Comparison of ENCODE assay signal across 29 cellular contexts in genomic region chr2:164039270-164039669, GRCh38.
"Had no signal": no experiment of that assay in that cellular context is flagged by ENCODE, and none has a peak within 500 bp of the region (broad histone marks: within the 10 kb centered on the region; RNA-seq: fewer than 3 reads in every experiment).

No MANE protein-coding gene starts in this region.

- H3K36me3 ChIP-seq: ascending aorta, gastroesophageal sphincter had no signal

- H3K9me3 Mint-ChIP-seq: activated CD4-positive, alpha-beta T cell treated with anti-CD3 and anti-CD28 coated beads, Interleukin-2, amount 10 ng/mL, durations not matched to agents 7 days and 5 days; activated naive CD4-positive, alpha-beta T cell treated with anti-CD3 and anti-CD28 coated beads, Interleukin-2, amount 10 ng/mL, durations not matched to agents 7 days and 5 days had no signal

- H3K27me3 Mint-ChIP-seq: activated CD4-positive, alpha-beta memory T cell treated with anti-CD3 and anti-CD28 coated beads, Interleukin-2, amount 10 ng/mL, durations not matched to agents 7 days and 5 days; activated CD4-positive, alpha-beta T cell treated with anti-CD3 and anti-CD28 coated beads, Interleukin-2, amount 10 ng/mL, durations not matched to agents 7 days and 5 days; activated naive CD4-positive, alpha-beta T cell treated with anti-CD3 and anti-CD28 coated beads, Interleukin-2, amount 10 ng/mL, durations not matched to agents 7 days and 5 days; activated naive CD8-positive, alpha-beta T cell treated with anti-CD3 and anti-CD28 coated beads, Interleukin-2, amount 10 ng/mL, durations not matched to agents 7 days and 5 days; activated T-cell treated with anti-CD3 and anti-CD28 coated beads, Interleukin-2, amount 50 U/mL, for 24 hours; effector memory CD8-positive, alpha-beta T cell had no signal

- H3K9me3 ChIP-seq: body of pancreas had no signal

- FAIRE-seq: colon had no signal

- H3K27ac ChIP-seq: ascending aorta, body of pancreas, esophagus muscularis mucosa, gastroesophageal sphincter, VCaP had no signal

- H3K27ac Mint-ChIP-seq: activated CD4-positive, alpha-beta memory T cell treated with anti-CD3 and anti-CD28 coated beads, Interleukin-2, amount 10 ng/mL, durations not matched to agents 7 days and 5 days; activated CD4-positive, alpha-beta T cell treated with anti-CD3 and anti-CD28 coated beads, Interleukin-2, amount 10 ng/mL, durations not matched to agents 7 days and 5 days; activated naive CD4-positive, alpha-beta T cell treated with anti-CD3 and anti-CD28 coated beads, Interleukin-2, amount 10 ng/mL, durations not matched to agents 7 days and 5 days; activated naive CD4-positive, alpha-beta T cell treated with anti-CD3 and anti-CD28 coated beads, Interleukin-2, amount 50 U/mL, for 72 hours; activated naive CD8-positive, alpha-beta T cell treated with anti-CD3 and anti-CD28 coated beads, Interleukin-2, amount 10 ng/mL, durations not matched to agents 7 days and 5 days; activated T-cell treated with anti-CD3 and anti-CD28 coated beads, Interleukin-2, amount 50 U/mL, for 24 hours; activated T-cell treated with anti-CD3 and anti-CD28 coated beads, Interleukin-2, amount 50 U/mL, for 72 hours; effector memory CD8-positive, alpha-beta T cell; WTC11 had no signal

- H3K4me3 ChIP-seq: ascending aorta, body of pancreas, esophagus muscularis mucosa, gastroesophageal sphincter had no signal

- H3K4me1 ChIP-seq: ascending aorta, body of pancreas, esophagus muscularis mucosa, gastroesophageal sphincter had no signal

- H3K4me3 Mint-ChIP-seq: activated CD4-positive, alpha-beta memory T cell treated with anti-CD3 and anti-CD28 coated beads, Interleukin-2, amount 10 ng/mL, durations not matched to agents 7 days and 5 days; activated CD4-positive, alpha-beta T cell treated with anti-CD3 and anti-CD28 coated beads, Interleukin-2, amount 10 ng/mL, durations not matched to agents 7 days and 5 days; activated naive CD4-positive, alpha-beta T cell treated with anti-CD3 and anti-CD28 coated beads, Interleukin-2, amount 10 ng/mL, durations not matched to agents 7 days and 5 days; activated naive CD8-positive, alpha-beta T cell treated with anti-CD3 and anti-CD28 coated beads, Interleukin-2, amount 10 ng/mL, durations not matched to agents 7 days and 5 days; activated T-cell treated with anti-CD3 and anti-CD28 coated beads, Interleukin-2, amount 50 U/mL, for 24 hours; activated T-cell treated with anti-CD3 and anti-CD28 coated beads, Interleukin-2, amount 50 U/mL, for 72 hours; effector memory CD8-positive, alpha-beta T cell; WTC11 had no signal

- DNase-seq: activated CD4-positive, alpha-beta memory T cell treated with anti-CD3 and anti-CD28 coated beads, Interleukin-2, amount 10 ng/mL, durations not matched to agents 7 days and 5 days; activated CD4-positive, alpha-beta T cell treated with anti-CD3 and anti-CD28 coated beads for 1 hour; activated CD4-positive, alpha-beta T cell treated with anti-CD3 and anti-CD28 coated beads for 4 hours; activated CD4-positive, alpha-beta T cell treated with anti-CD3 and anti-CD28 coated beads, Interleukin-2, amount 10 ng/mL, durations not matched to agents 7 days and 5 days; activated CD4-positive, alpha-beta T cell treated with anti-CD3 and anti-CD28 coated beads, Interleukin-2, amount 50 U/mL, for 4 hours; activated CD8-positive, alpha-beta memory T cell treated with anti-CD3 and anti-CD28 coated beads, Interleukin-2, amount 50 U/mL, for 48 hours; activated gamma-delta T cell; activated naive CD4-positive, alpha-beta T cell; activated naive CD4-positive, alpha-beta T cell treated with anti-CD3 and anti-CD28 coated beads, Interleukin-2, amount 10 ng/mL, durations not matched to agents 7 days and 5 days; activated naive CD8-positive, alpha-beta T cell treated with anti-CD3 and anti-CD28 coated beads, Interleukin-2, amount 10 ng/mL, durations not matched to agents 7 days and 5 days; activated T-cell treated with anti-CD3 and anti-CD28 coated beads for 4 hours; activated T-cell treated with anti-CD3 and anti-CD28 coated beads, Interleukin-2, amount 50 U/mL, for 24 hours; activated T-cell treated with anti-CD3 and anti-CD28 coated beads, Interleukin-2, amount 50 U/mL, for 72 hours; body of pancreas; caudate nucleus; cortex of kidney; dermis blood vessel endothelial cell; effector CD4-positive, alpha-beta T cell; effector memory CD8-positive, alpha-beta T cell; erythroblast; foreskin melanocyte; T-helper 2 cell had no signal

- H3K27me3 ChIP-seq: ascending aorta, body of pancreas, esophagus muscularis mucosa, gastroesophageal sphincter had no signal

- H3K36me3 Mint-ChIP-seq: activated naive CD4-positive, alpha-beta T cell treated with anti-CD3 and anti-CD28 coated beads, Interleukin-2, amount 10 ng/mL, durations not matched to agents 7 days and 5 days; activated naive CD4-positive, alpha-beta T cell treated with anti-CD3 and anti-CD28 coated beads, Interleukin-2, amount 50 U/mL, for 72 hours; activated naive CD8-positive, alpha-beta T cell treated with anti-CD3 and anti-CD28 coated beads, Interleukin-2, amount 10 ng/mL, durations not matched to agents 7 days and 5 days had no signal

- H3K4me1 Mint-ChIP-seq: activated CD4-positive, alpha-beta memory T cell treated with anti-CD3 and anti-CD28 coated beads, Interleukin-2, amount 10 ng/mL, durations not matched to agents 7 days and 5 days; activated CD4-positive, alpha-beta T cell treated with anti-CD3 and anti-CD28 coated beads, Interleukin-2, amount 10 ng/mL, durations not matched to agents 7 days and 5 days; activated naive CD4-positive, alpha-beta T cell treated with anti-CD3 and anti-CD28 coated beads, Interleukin-2, amount 10 ng/mL, durations not matched to agents 7 days and 5 days; activated naive CD8-positive, alpha-beta T cell treated with anti-CD3 and anti-CD28 coated beads, Interleukin-2, amount 10 ng/mL, durations not matched to agents 7 days and 5 days; WTC11 had no signal

- ATAC-seq: activated naive CD4-positive, alpha-beta T cell treated with anti-CD3 and anti-CD28 coated beads, Interleukin-2, amount 50 U/mL, for 72 hours; activated T-cell treated with anti-CD3 and anti-CD28 coated beads, Interleukin-2, amount 50 U/mL, for 72 hours; body of pancreas; effector memory CD8-positive, alpha-beta T cell; gastroesophageal sphincter; WTC11 had no signal
